ENCODE assay signal across 15 cellular contexts in the genomic region with DNA sequence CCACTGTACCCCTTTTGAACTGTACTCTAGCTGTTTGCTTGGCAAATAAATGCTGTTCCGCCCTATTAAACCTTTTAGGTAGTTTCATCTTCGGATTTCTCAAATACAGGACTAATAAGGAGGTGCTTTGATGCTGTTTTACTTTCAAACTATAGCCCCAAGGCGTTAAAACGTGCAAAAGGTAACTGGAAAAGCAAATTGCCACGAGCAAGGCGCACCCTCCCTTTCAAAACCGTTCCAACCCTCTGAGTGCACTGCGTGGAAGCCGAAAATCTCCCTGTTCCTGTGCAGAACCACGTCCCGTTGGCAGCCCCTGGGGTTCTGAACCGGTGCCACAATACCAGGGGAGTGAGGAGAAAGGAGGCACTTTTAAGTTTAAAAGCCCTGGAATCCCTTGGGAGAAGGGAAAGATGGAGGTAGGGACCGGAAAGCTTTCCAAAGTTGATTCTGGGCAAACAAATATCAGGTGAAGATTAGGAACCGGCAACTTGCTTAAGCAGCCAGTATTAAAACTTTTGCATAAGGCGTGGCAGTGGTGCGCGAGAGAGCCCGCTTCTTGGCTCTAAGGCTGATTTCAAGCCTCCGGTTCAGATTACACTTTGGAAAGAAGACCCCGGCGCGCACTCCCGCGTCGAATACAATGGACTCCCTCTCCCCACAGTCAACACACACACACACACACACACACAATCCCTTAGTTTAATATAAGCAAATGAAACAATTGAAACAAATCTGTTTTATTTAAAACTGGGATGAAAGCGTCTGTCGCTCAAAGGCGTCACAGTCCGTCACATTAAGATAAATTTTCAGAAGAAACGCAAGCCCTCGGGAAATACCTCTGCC. TPM values are rescaled to one million over a fixed set of nuclear protein-coding genes. Genes with fewer than 3 reads are reported as not detected.
DNase-seq lines count a peak whose midpoint lies in the region; ATAC-seq and TF ChIP-seq lines count a peak whose summit lies in the region.
"Had no signal": no experiment of that assay in that cellular context is flagged by ENCODE, and none has a peak within 500 bp of the region (broad histone marks: within the 10 kb centered on the region; RNA-seq: fewer than 3 reads in every experiment).

No MANE protein-coding gene starts in this region.

- peak overlapping the region in 5 of 7 donors; percentile 64 to 86 (median 79) for H3K27ac Mint-ChIP-seq in CD4-positive, alpha-beta memory T cell
- no peak overlapping the region for H3K27ac Mint-ChIP-seq in Caco-2 (ENCODE audit: unreplicated experiment)
- no peak overlapping the region for H3K27ac Mint-ChIP-seq in chondrocyte (ENCODE audit: unreplicated experiment)
- H3K27ac Mint-ChIP-seq: activated T-helper 2 cell treated with anti-CD3 and anti-CD28 coated beads, Interferon-gamma antibody, Interleukin-2, Interleukin-4, amounts not matched to agents 10 μg/mL and 5 μg/mL and 100 μg/mL, durations not matched to agents 14 hours and 24 hours and 36 hours had no signal

- H3K9me3 ChIP-seq in CD4-positive, alpha-beta memory T cell (ENCODE audit: control insufficient read depth in 1 of 2, low read length in 2 of 2) = no peaks in the 10 kb centered on the region
- no peaks in the 10 kb centered on the region for H3K9me3 ChIP-seq in Caco-2
- H3K9me3 ChIP-seq: heart left ventricle, thoracic aorta had no signal

- DNase-seq in CD4-positive, alpha-beta memory T cell = no peak
- DNase-seq in Caco-2 (no peak), NCI-H2171 treated with DMSO at 0.1 percent for 48 hours (lab: John Stamatoyannopoulos, UW) (peak; percentile 52), chondrocyte (ENCODE audit: low spot score) (no peak)
- DNase-seq: activated CD4-positive, CD25-positive, alpha-beta regulatory T cell treated with anti-CD3 and anti-CD28 coated beads, Interleukin-2, amount 50 U/mL, for 72 hours; heart left ventricle; IMR-90 had no signal

- ATAC-seq in GM21717 (IDR thresholded peaks at IDR 0.05; ENCODE audit: unreplicated experiment) = no peak
- ATAC-seq in GM19023 (IDR thresholded peaks at IDR 0.05; ENCODE audit: unreplicated experiment) = no peak
- ATAC-seq: heart left ventricle had no signal

- no peaks in the 10 kb centered on the region for H3K36me3 ChIP-seq in CD4-positive, alpha-beta memory T cell (ENCODE audit: insufficient read depth, low read length)
- H3K36me3 ChIP-seq in Caco-2 (ENCODE audit: control insufficient read depth, insufficient read depth, low read length) = no peaks in the 10 kb centered on the region
- H3K36me3 ChIP-seq: cardiac muscle cell, heart left ventricle, thoracic aorta had no signal

- intact Hi-C loops in CD4-positive, alpha-beta memory T cell (cut with micrococcal nuclease) = loop anchor here (2.0 kb wide), 1 partner anchor 15 kb away; no protein-coding TSS in a partner anchor
- intact Hi-C loops in Caco-2 (cut with micrococcal nuclease; ENCODE audit: unreplicated experiment) = no loop called here

- H3K36me3 Mint-ChIP-seq in CD4-positive, alpha-beta memory T cell = peaks cover 0 to 6% of the 10 kb centered on the region in 2 donors
- H3K36me3 Mint-ChIP-seq in Caco-2 (ENCODE audit: insufficient read depth, unreplicated experiment) (no peaks in the 10 kb centered on the region), chondrocyte (ENCODE audit: low read depth) (no peaks in the 10 kb centered on the region)

- peak overlapping the region in 5 of 8 donors; percentile 13 to 61 (median 29) for H3K4me3 Mint-ChIP-seq in CD4-positive, alpha-beta memory T cell
- H3K4me3 Mint-ChIP-seq in Caco-2 (ENCODE audit: unreplicated experiment) = peak overlapping the region; percentile 9
- H3K4me3 Mint-ChIP-seq in chondrocyte (ENCODE audit: unreplicated experiment) = no peak overlapping the region

- H3K4me3 ChIP-seq in CD4-positive, alpha-beta memory T cell (ENCODE audit: low read length in 2 of 2) = no peak overlapping the region
- H3K4me3 ChIP-seq in Caco-2 (ENCODE audit: low read depth, low read length) (no peak overlapping the region), iPS-11a (ENCODE audit: low read depth, low read length) (peak overlapping the region; percentile 25)
- H3K4me3 ChIP-seq: cardiac muscle cell, lung, thoracic aorta had no signal

- TF ChIP-seq CTCF in Caco-2 (IDR thresholded peaks at IDR 0.05; ENCODE audit: insufficient read depth in 1 of 2, low read depth in 1 of 2, low read length in 1 of 2, severe bottlenecking in 1 of 2, unreplicated experiment in 1 of 2) (no peak), chondrocyte (IDR thresholded peaks at IDR 0.05) (no peak)

- no peaks in the 10 kb centered on the region for H3K4me1 ChIP-seq in CD4-positive, alpha-beta memory T cell (ENCODE audit: insufficient read depth, low read length)
- no peaks in the 10 kb centered on the region for H3K4me1 ChIP-seq in Caco-2

- POLR2A ChIA-PET in CD4-positive, alpha-beta memory T cell (lab: Charles Lee; ENCODE audit: partially characterized antibody) = interaction anchor here (0.8 to 0.9 kb wide), 2 partner anchors 11 to 16 kb away, joined by 3 read pairs; no protein-coding TSS in a partner anchor
- POLR2A ChIA-PET in Caco-2 (lab: Charles Lee) = no interaction called here

- no TSS peak for BruUV-seq in Caco-2 (replicated peaks; lab: Mats Ljungman, UMichigan)

- H3K27ac ChIP-seq in CD4-positive, alpha-beta memory T cell (ENCODE audit: low read depth, low read length) = no peak overlapping the region
- H3K27ac ChIP-seq: cardiac muscle cell, heart left ventricle, thoracic aorta had no signal

- H3K27me3 Mint-ChIP-seq in CD4-positive, alpha-beta memory T cell = peaks cover 66 to 74% of the 10 kb centered on the region in 2 donors
- peaks cover 21% of the 10 kb centered on the region for H3K27me3 Mint-ChIP-seq in Caco-2 (ENCODE audit: insufficient read depth, unreplicated experiment)
- H3K27me3 Mint-ChIP-seq in chondrocyte (ENCODE audit: low read depth) = peaks cover 81% of the 10 kb centered on the region

- H3K4me1 Mint-ChIP-seq in CD4-positive, alpha-beta memory T cell = peaks cover 0 to 11% (median 0%) of the 10 kb centered on the region in 4 donors
- H3K4me1 Mint-ChIP-seq in Caco-2 (ENCODE audit: low read depth, unreplicated experiment) = peaks cover 8% of the 10 kb centered on the region
- H3K4me1 Mint-ChIP-seq in chondrocyte (ENCODE audit: low read depth) = peaks cover 5% of the 10 kb centered on the region

- CTCF ChIA-PET in CD4-positive, alpha-beta memory T cell (lab: Charles Lee; ENCODE audit: partially characterized antibody) = no interaction called here
- CTCF ChIA-PET in Caco-2 (lab: Charles Lee) = no interaction called here

- H3K27me3 ChIP-seq in CD4-positive, alpha-beta memory T cell (ENCODE audit: insufficient read depth, low read length) = peaks cover 86% of the 10 kb centered on the region
- H3K27me3 ChIP-seq in Caco-2 (replicated peaks; ENCODE audit: control insufficient read depth, insufficient read depth, low read length) = no peaks in the 10 kb centered on the region

- peaks cover 0 to 52% (median 45%) of the 10 kb centered on the region in 8 donors for H3K9me3 Mint-ChIP-seq in CD4-positive, alpha-beta memory T cell
- H3K9me3 Mint-ChIP-seq in Caco-2 (ENCODE audit: unreplicated experiment) (no peaks in the 10 kb centered on the region), chondrocyte (ENCODE audit: low read depth) (no peaks in the 10 kb centered on the region)
- H3K9me3 Mint-ChIP-seq: activated T-helper 2 cell treated with anti-CD3 and anti-CD28 coated beads, Interferon-gamma antibody, Interleukin-2, Interleukin-4, amounts not matched to agents 10 μg/mL and 5 μg/mL and 100 μg/mL, durations not matched to agents 14 hours and 24 hours and 36 hours had no signal

RNA-seq across cellular contexts. Expression of gene POU4F1, which starts 9.5 kb away (rescaled TPM):
- under 1 TPM in 1 of 2 experiments, not detected in 1; 0.06 TPM for total RNA-seq in CD4-positive, alpha-beta memory T cell
- not detected for polyA plus RNA-seq in CD4-positive, alpha-beta memory T cell
- 7.3 and 8.1 TPM in 2 replicates for total RNA-seq in Caco-2 (2022)
- not detected in 3 replicates for total RNA-seq in chondrocyte
- total RNA-seq: cardiac muscle cell, IMR-90, lung, osteocyte had no signal
- polyA plus RNA-seq: heart left ventricle, lung had no signal

Comparison
In these comparisons a context has a peak if more than half of its experiments do, and no peak if none do; other contexts are left out.
1. H3K27ac Mint-ChIP-seq: peak in CD4-positive, alpha-beta memory T cell (5 of 7); none in Caco-2 (single experiment) and chondrocyte (single experiment).